8 cellular contexts compared by ENCODE assay signal in genomic region chr4:127963633-127964398, GRCh38. TPM values are rescaled to one million over a fixed set of nuclear protein-coding genes. Genes with fewer than 3 reads are reported as not detected.
DNase-seq lines count a peak whose midpoint lies in the region; ATAC-seq and TF ChIP-seq lines count a peak whose summit lies in the region.
"Not testable (repeated sequence)": the region's sequence is repeated elsewhere in the genome, so short reads cannot be mapped to it uniquely, and the experiment has no call there.

No MANE protein-coding gene starts in this region.

- POLR2A ChIA-PET in WTC11 (lab: Charles Lee) = interaction anchor here (0.7 to 2.8 kb wide), 3 partner anchors 51 to 97 kb away, joined by 3 to 53 read pairs (median 11); partner anchors contain the start of gene LARP1B

- H3K79me2 ChIP-seq in parathyroid adenoma = not testable (repeated sequence)

- H3K4me1 ChIP-seq in adrenal gland (replicated peaks in 1 of 2) (peaks cover 6 to 26% of the 10 kb centered on the region in 2 donors), left lung (peaks cover 4 to 26% of the 10 kb centered on the region in 2 donors), tibial nerve (peaks cover 0 to 23% (median 3%) of the 10 kb centered on the region in 4 donors)
- not testable (repeated sequence) for H3K4me1 ChIP-seq in parathyroid adenoma

- TF ChIP-seq EP300 in tibial nerve (IDR thresholded peaks at IDR 0.05) = not testable (repeated sequence)

- H3K27ac ChIP-seq in adrenal gland (peak overlapping the region in 4 of 5 donors; percentile 87 to 98 (median 98)), left lung (peak overlapping the region; percentile 90 to 97), tibial nerve (peak overlapping the region; percentile 81 to 96 (median 94))
- not testable (repeated sequence) for H3K27ac ChIP-seq in parathyroid adenoma

- intact Hi-C loops in adrenal gland (cut with DNase I) = loop anchor here in 1 of 2 donors (10.0 kb wide), 2 partner anchors 89 to 91 kb away; no protein-coding TSS in a partner anchor
- intact Hi-C loops in left lung (cut with DNase I) = not testable (repeated sequence)

- not testable (repeated sequence) for H3K9me3 Mint-ChIP-seq in WTC11

- H3K36me3 ChIP-seq in MG63; adrenal gland (replicated peaks in 1 of 2); left lung; parathyroid adenoma (ENCODE audit: control insufficient read depth, insufficient read depth, low read length); tibial nerve: not testable (repeated sequence)

- TF ChIP-seq CTCF in WTC11 (IDR thresholded peaks at IDR 0.05); adrenal gland (IDR thresholded peaks at IDR 0.05); epithelial cell of esophagus (IDR thresholded peaks at IDR 0.05; ENCODE audit: insufficient read depth, low read depth, low read length, missing control alignments); left lung (IDR thresholded peaks at IDR 0.05); parathyroid adenoma (IDR thresholded peaks at IDR 0.05); tibial nerve (IDR thresholded peaks at IDR 0.05): not testable (repeated sequence)

- DNase-seq in DMS53 (lab: John Stamatoyannopoulos, UW) (peak; percentile 22), epithelial cell of esophagus (ENCODE audit: low read depth) (peak; percentile 23)
- not testable (repeated sequence) for DNase-seq in MG63; WTC11 (ENCODE audit: low spot score); adrenal gland; left lung; tibial nerve (ENCODE audit: low spot score in 2 of 2)

- ATAC-seq in WTC11, left lung: not testable (repeated sequence)

- H3K4me3 Mint-ChIP-seq in WTC11 = peak overlapping the region; percentile 76

- peaks cover 11% of the 10 kb centered on the region for H3K36me3 Mint-ChIP-seq in WTC11

- TF ChIP-seq POLR2A in adrenal gland (IDR thresholded peaks at IDR 0.05); tibial nerve (IDR thresholded peaks at IDR 0.05): not testable (repeated sequence)

- not testable (repeated sequence) for H3K9me3 ChIP-seq in MG63; adrenal gland (replicated peaks in 1 of 3); left lung; parathyroid adenoma (ENCODE audit: control insufficient read depth, low read length); tibial nerve

- CTCF ChIA-PET in WTC11 (lab: Charles Lee) = interaction anchor here (1.4 to 2.6 kb wide), 2 partner anchors 87 to 102 kb away, joined by 4 to 35 read pairs; no protein-coding TSS in a partner anchor

- peak overlapping the region; percentile 26 for H3K4me2 ChIP-seq in parathyroid adenoma (ENCODE audit: low read length)

- H2AFZ ChIP-seq in parathyroid adenoma = not testable (repeated sequence)

- H3K27me3 Mint-ChIP-seq in WTC11 (ENCODE audit: low read depth) = not testable (repeated sequence)

- peaks cover 14% of the 10 kb centered on the region for H3K4me1 Mint-ChIP-seq in WTC11

- H3K4me3 ChIP-seq in MG63 = peak overlapping the region; percentile 78
- peak overlapping the region in 2 of 4 donors; percentile 87 to 91 for H3K4me3 ChIP-seq in adrenal gland
- peak overlapping the region; percentile 90 for H3K4me3 ChIP-seq in epithelial cell of esophagus (ENCODE audit: low read length)
- H3K4me3 ChIP-seq in left lung = peak overlapping the region; percentile 80
- peak overlapping the region; percentile 27 for H3K4me3 ChIP-seq in parathyroid adenoma (ENCODE audit: low read depth, low read length)
- peak overlapping the region; percentile 86 to 99 (median 94) for H3K4me3 ChIP-seq in tibial nerve

- H3K27me3 ChIP-seq in MG63; adrenal gland; left lung; parathyroid adenoma (ENCODE audit: control insufficient read depth, insufficient read depth, low read length); tibial nerve: not testable (repeated sequence)

- H3K9ac ChIP-seq in parathyroid adenoma = peak overlapping the region; percentile 43

- 53 to 84% (median 67%) methylated on average over 14 to 33 of the region's 35 CpGs for WGBS in adrenal gland, 4 donors
- WGBS in tibial nerve, 2 donors = 63 to 82% methylated on average over 21 to 31 of the region's 35 CpGs

- peak overlapping the region; percentile 84; the same call in 1 of the 2 replicates for H3K27ac Mint-ChIP-seq in WTC11

TF ChIP-seq in WTC11, 78 proteins besides CTCF, POLR2A, EP300 and RAD21:
- TF ChIP-seq NFYB (CRISPR knock-in tag; conservative IDR thresholded peaks at IDR 0.05; ENCODE audit: low read depth) = peak; percentile 68
TF ChIP-seq in WTC11: peak in this region for 1; not testable (repeated sequence) for 77.

RNA-seq across cellular contexts. Expression of gene MFSD8, which starts 1.2 kb away (rescaled TPM):
- total RNA-seq in MG63 (2014; rRNA removed; shearing (Covaris generic); ENCODE audit: low replicate concordance) = 6.6 and 11.8 TPM in 2 replicates
- total RNA-seq in WTC11 (2021) (13.4 to 17.6 TPM (median 15.0 TPM) in 3 replicates), adrenal gland (10 to 100 TPM in 7 of 8 donors, 1 to 10 TPM in 1; 2.6 to 74.6 (median 18.0) TPM), left lung (10 to 100 TPM; 18.3 to 21.5 TPM), tibial nerve (10 to 100 TPM; 21.3 to 53.1 (median 31.5) TPM)
- 10 to 100 TPM; 19.8 to 26.1 (median 22.7) TPM for polyA plus RNA-seq in adrenal gland

RNA-seq across cellular contexts. Expression of gene ABHD18, which starts 1.4 kb away (rescaled TPM):
- total RNA-seq in MG63 (2014; rRNA removed; shearing (Covaris generic); ENCODE audit: low replicate concordance) = 2.9 and 3.6 TPM in 2 replicates
- total RNA-seq in WTC11 (2021) (15.9 to 17.8 TPM (median 16.5 TPM) in 3 replicates), adrenal gland (10 to 100 TPM in 3 of 8 donors, 1 to 10 TPM in 5; 4.7 to 25.6 (median 9.4) TPM), left lung (10 to 100 TPM; 11.9 to 15.9 TPM), tibial nerve (10 to 100 TPM in 2 of 4 donors, 1 to 10 TPM in 2; 8.0 to 17.7 (median 10.1) TPM)
- polyA plus RNA-seq in adrenal gland = 10 to 100 TPM in 1 of 3 donors, 1 to 10 TPM in 2; 5.1 to 11.2 (median 5.1) TPM
